In genomic region chr17:5115673-5116651, GRCh38 we compare ENCODE assay signal across 18 cellular contexts. TPM values are rescaled to one million over a fixed set of nuclear protein-coding genes. Genes with fewer than 3 reads are reported as not detected.
DNase-seq lines count a peak whose midpoint lies in the region; ATAC-seq and TF ChIP-seq lines count a peak whose summit lies in the region.
"Had no signal": no experiment of that assay in that cellular context is flagged by ENCODE, and none has a peak within 500 bp of the region (broad histone marks: within the 10 kb centered on the region; RNA-seq: fewer than 3 reads in every experiment).

USP6 (plus strand) TSS chr17:5116032; CDS start chr17:5130368, 14,336 bp downstream.

- no peaks in the 10 kb centered on the region for H3K36me3 ChIP-seq in breast epithelium
- H3K36me3 ChIP-seq in testis (ENCODE audit: low read depth, missing control alignments), result no peaks in the 10 kb centered on the region
- H3K36me3 ChIP-seq: neutrophil, sigmoid colon had no signal

- H3K4me1 ChIP-seq in breast epithelium (no peaks in the 10 kb centered on the region), testis (peaks cover 6% of the 10 kb centered on the region)

- H3K9me3 Mint-ChIP-seq in MCF 10A (ENCODE audit: unreplicated experiment) (no peaks in the 10 kb centered on the region), WTC11 (peaks cover 12% of the 10 kb centered on the region)
- H3K9me3 Mint-ChIP-seq: stimulated activated effector memory CD8-positive, alpha-beta T cell treated with anti-CD3 and anti-CD28 coated beads, Interleukin-12 subunit alpha, Interleukin-12 subunit beta, amount 100 ng/mL, for 72 hours had no signal

- H3K4me3 Mint-ChIP-seq in MCF 10A (ENCODE audit: unreplicated experiment), result no peak within 1 kb of the TSS
- H3K4me3 Mint-ChIP-seq in WTC11, result no peak within 1 kb of the TSS
- H3K4me3 Mint-ChIP-seq: activated CD4-positive, alpha-beta T cell treated with anti-CD3 and anti-CD28 coated beads, Interleukin-2, amount 10 ng/mL, durations not matched to agents 24 days and 14 days; stimulated activated effector memory CD8-positive, alpha-beta T cell treated with anti-CD3 and anti-CD28 coated beads, Interleukin-12 subunit alpha, Interleukin-12 subunit beta, amount 100 ng/mL, for 72 hours had no signal

- peaks cover 38% of the 10 kb centered on the region for H3K27me3 Mint-ChIP-seq in MCF 10A (ENCODE audit: insufficient read depth, unreplicated experiment)
- peaks cover 24% of the 10 kb centered on the region for H3K27me3 Mint-ChIP-seq in WTC11 (ENCODE audit: low read depth)

- no peak for DNase-seq in breast epithelium (ENCODE audit: low spot score in 2 of 2)
- DNase-seq in MCF 10A (ENCODE audit: unreplicated experiment), result no peak
- peak; percentile 25 for DNase-seq in WTC11 (ENCODE audit: low spot score)
- DNase-seq in left kidney (ENCODE audit: low read depth, low spot score), result peak; percentile 81
- DNase-seq in testis, result peak; percentile 77
- DNase-seq in RWPE1 (ENCODE audit: low spot score), result no peak
- no peak for DNase-seq in kidney glomerular epithelial cell (lab: John Stamatoyannopoulos, UW)
- no peak for DNase-seq in GDM1 (lab: John Stamatoyannopoulos, UW)
- DNase-seq: activated CD4-positive, alpha-beta T cell treated with anti-CD3 and anti-CD28 coated beads, Interleukin-2, amount 10 ng/mL, durations not matched to agents 24 days and 14 days; activated T-cell treated with anti-CD3 and anti-CD28 coated beads, Interleukin-2, amount 50 U/mL, for 1 hour; cerebellar nuclear complex; NCI-H1417; T-helper 9 cell had no signal

- no peak within 1 kb of the TSS for H3K27ac ChIP-seq in breast epithelium
- peak within 1 kb of the TSS in 1 of 2 donors; percentile 79 for H3K27ac ChIP-seq in testis
- H3K27ac ChIP-seq in RWPE1, result no peak within 1 kb of the TSS
- H3K27ac ChIP-seq: neutrophil had no signal

- peak; percentile 5; the same call in 1 of the 2 replicates for ATAC-seq in WTC11
- ATAC-seq: stimulated activated effector memory CD8-positive, alpha-beta T cell treated with anti-CD3 and anti-CD28 coated beads, Interleukin-12 subunit alpha, Interleukin-12 subunit beta, amount 100 ng/mL, for 72 hours had no signal

- peaks cover 12% of the 10 kb centered on the region for H3K36me3 Mint-ChIP-seq in MCF 10A (ENCODE audit: insufficient read depth, unreplicated experiment)
- H3K36me3 Mint-ChIP-seq in WTC11, result peaks cover 5% of the 10 kb centered on the region

- intact Hi-C loops in breast epithelium (cut with DNase I; ENCODE audit: low total_unique reads) (no loop called here), MCF 10A (cut with micrococcal nuclease) (no loop called here), testis (cut with DNase I; ENCODE audit: low total_unique reads) (no loop called here)

- H3K4me1 Mint-ChIP-seq in MCF 10A (ENCODE audit: insufficient read depth, unreplicated experiment) (peaks cover 1% of the 10 kb centered on the region), WTC11 (peaks cover 11% of the 10 kb centered on the region)

- no peak for TF ChIP-seq POLR2A in breast epithelium (IDR thresholded peaks at IDR 0.05)
- TF ChIP-seq POLR2A in testis (IDR thresholded peaks at IDR 0.05), result no peak

- H3K27me3 ChIP-seq in breast epithelium (peaks cover 6 to 34% of the 10 kb centered on the region in 2 donors), testis (no peaks in the 10 kb centered on the region)

- CTCF ChIA-PET in MCF 10A (lab: Yijun Ruan, JAX) (interaction anchor here (0.7 kb wide), 1 partner anchor 1219 kb away, joined by 3 read pairs; no protein-coding TSS in a partner anchor), WTC11 (lab: Charles Lee) (no interaction called here), RWPE1 (lab: Yijun Ruan, JAX) (interaction anchor here (0.5 kb wide), 1 partner anchor 1320 kb away, joined by 4 read pairs; no protein-coding TSS in a partner anchor)

- TF ChIP-seq CTCF in breast epithelium (IDR thresholded peaks at IDR 0.05) (no peak), MCF 10A (IDR thresholded peaks at IDR 0.05; ENCODE audit: unreplicated experiment) (no peak), WTC11 (IDR thresholded peaks at IDR 0.05) (no peak), testis (IDR thresholded peaks at IDR 0.05) (no peak), RWPE1 (conservative IDR thresholded peaks at IDR 0.05; ENCODE audit: low read depth) (no peak)

- WGBS in testis, 2 donors, result 13 to 20% methylated on average over 5 to 85 of the region's 87 CpGs

- POLR2A ChIA-PET in MCF 10A (lab: Yijun Ruan, JAX), result interaction anchor here (0.6 kb wide), 1 partner anchor 1095 kb away, joined by 4 read pairs; no protein-coding TSS in a partner anchor
- POLR2A ChIA-PET in WTC11 (lab: Charles Lee), result interaction anchor here (0.6 kb wide), 1 partner anchor 84 kb away, joined by 3 read pairs; no protein-coding TSS in a partner anchor
- POLR2A ChIA-PET in RWPE1 (lab: Yijun Ruan, JAX; ENCODE audit: low non-redundant PET), result no interaction called here

- no peaks in the 10 kb centered on the region for H3K9me3 ChIP-seq in breast epithelium
- H3K9me3 ChIP-seq in testis, result no peaks in the 10 kb centered on the region
- H3K9me3 ChIP-seq: neutrophil, sigmoid colon had no signal

- no TSS peak for BruUV-seq in MCF 10A (replicated peaks; lab: Mats Ljungman, UMichigan)

- peak within 1 kb of the TSS in 2 of 3 donors; percentile 13 to 51 for H3K4me3 ChIP-seq in breast epithelium
- H3K4me3 ChIP-seq in testis, result peak within 1 kb of the TSS; percentile 47 to 69

- no peak within 1 kb of the TSS for H3K27ac Mint-ChIP-seq in MCF 10A (ENCODE audit: low read depth, unreplicated experiment)
- no peak within 1 kb of the TSS for H3K27ac Mint-ChIP-seq in WTC11
- H3K27ac Mint-ChIP-seq: activated CD4-positive, alpha-beta T cell treated with anti-CD3 and anti-CD28 coated beads, Interleukin-2, amount 10 ng/mL, durations not matched to agents 24 days and 14 days; stimulated activated effector memory CD8-positive, alpha-beta T cell treated with anti-CD3 and anti-CD28 coated beads, Interleukin-12 subunit alpha, Interleukin-12 subunit beta, amount 100 ng/mL, for 72 hours had no signal

TF ChIP-seq in WTC11, 78 proteins besides CTCF, POLR2A, EP300 and RAD21:
- TF ChIP-seq MAX (CRISPR knock-in tag; IDR thresholded peaks at IDR 0.05) (0 out of 2 replicates have a peak, but pooled peaks have one; percentile 40), GABPB1 (CRISPR knock-in tag; IDR thresholded peaks at IDR 0.05) (no peak), ARID4B (CRISPR knock-in tag; IDR thresholded peaks at IDR 0.05; ENCODE audit: borderline replicate concordance) (no peak)

RNA-seq across cellular contexts. Expression of gene USP6, which starts in this region (rescaled TPM):
- under 1 TPM; 0.16 to 0.44 (median 0.33) TPM for total RNA-seq in breast epithelium
- total RNA-seq in MCF 10A (2022), result 0.10 TPM in 1 of 2 replicates, not detected in the other
- total RNA-seq in WTC11 (2021), result 0.20 to 0.25 TPM (median 0.23 TPM) in 3 replicates
- total RNA-seq in testis, result 10 to 100 TPM; 25.1 to 50.4 TPM
- polyA plus RNA-seq in testis (ENCODE audit: insufficient read depth, low read depth, low replicate concordance), result 19.3 TPM
- total RNA-seq: lung microvascular endothelial cell had no signal
- polyA plus RNA-seq: AG04450 had no signal

Comparison
In these comparisons a context has a peak if more than half of its experiments do, and no peak if none do; other contexts are left out.
1. RNA of gene USP6 (total RNA-seq): 25.1 to 50.4 TPM in testis; 0.16 to 0.44 TPM in breast epithelium, 0.20 to 0.25 TPM in WTC11 and 0.10 TPM in MCF 10A; every median in the first group is over 10 times any median in the second.
2. Peak in DNase-seq and ATAC-seq in WTC11; RNA of the gene not detected or under 1 TPM.
3. DNase-seq: peak in left kidney (single experiment) and testis (single experiment); none in breast epithelium (0 of 2), MCF 10A (single experiment), RWPE1 (single experiment), kidney glomerular epithelial cell (single experiment) and GDM1 (single experiment).